35 cellular contexts compared by ENCODE assay signal in genomic region chr2:99921903-99922302, GRCh38.
"Had no signal": no experiment of that assay in that cellular context is flagged by ENCODE, and none has a peak within 500 bp of the region (broad histone marks: within the 10 kb centered on the region; RNA-seq: fewer than 3 reads in every experiment).

No MANE protein-coding gene starts in this region.

- DNase-seq: activated CD4-positive, alpha-beta memory T cell treated with anti-CD3 and anti-CD28 coated beads for 36 hours; activated CD4-positive, alpha-beta T cell treated with anti-CD3 and anti-CD28 coated beads for 36 hours; activated CD4-positive, alpha-beta T cell treated with anti-CD3 and anti-CD28 coated beads, Interleukin-2, amount 10 ng/mL, durations not matched to agents 24 days and 14 days; activated CD4-positive, CD25-positive, alpha-beta regulatory T cell; activated CD4-positive, CD25-positive, alpha-beta regulatory T cell treated with anti-CD3 and anti-CD28 coated beads, Interleukin-2, amount 50 U/mL, for 72 hours; activated CD8-positive, alpha-beta memory T cell treated with anti-CD3 and anti-CD28 coated beads, Interleukin-2, amount 10 ng/mL, durations not matched to agents 7 days and 5 days; activated CD8-positive, alpha-beta memory T cell treated with anti-CD3 and anti-CD28 coated beads, Interleukin-2, amount 50 U/mL, for 4 hours; activated CD8-positive, alpha-beta T cell treated with anti-CD3 and anti-CD28 coated beads, Interleukin-2, amount 10 ng/mL, durations not matched to agents 7 days and 5 days; activated gamma-delta T cell; activated naive CD4-positive, alpha-beta T cell; activated naive CD4-positive, alpha-beta T cell treated with anti-CD3 and anti-CD28 coated beads, Interleukin-2, amount 10 ng/mL, durations not matched to agents 7 days and 5 days; activated naive CD8-positive, alpha-beta T cell treated with anti-CD3 and anti-CD28 coated beads, Interleukin-2, amount 10 ng/mL, durations not matched to agents 7 days and 5 days; activated T-cell treated with anti-CD3 and anti-CD28 coated beads, Interleukin-2, amount 50 U/mL, for 1 hour; activated T-cell treated with anti-CD3 and anti-CD28 coated beads, Interleukin-2, amount 50 U/mL, for 48 hours; amniotic stem cell; anterior cingulate cortex; brain microvascular endothelial cell; dorsolateral prefrontal cortex; effector memory CD4-positive, alpha-beta T cell; endodermal cell; foreskin fibroblast; head of caudate nucleus; T-helper 17 cell; T1000; WERI-Rb-1 had no signal

- H3K4me3 Mint-ChIP-seq: activated CD4-positive, alpha-beta memory T cell treated with anti-CD3 and anti-CD28 coated beads for 36 hours; activated CD4-positive, alpha-beta T cell treated with anti-CD3 and anti-CD28 coated beads for 36 hours; activated CD4-positive, alpha-beta T cell treated with anti-CD3 and anti-CD28 coated beads, Interleukin-2, amount 10 ng/mL, durations not matched to agents 24 days and 14 days; activated CD8-positive, alpha-beta memory T cell treated with anti-CD3 and anti-CD28 coated beads, Interleukin-2, amount 10 ng/mL, durations not matched to agents 7 days and 5 days; activated CD8-positive, alpha-beta T cell treated with anti-CD3 and anti-CD28 coated beads, Interleukin-2, amount 10 ng/mL, durations not matched to agents 7 days and 5 days; activated naive CD4-positive, alpha-beta T cell treated with anti-CD3 and anti-CD28 coated beads, Interleukin-2, amount 10 ng/mL, durations not matched to agents 7 days and 5 days; activated naive CD8-positive, alpha-beta T cell treated with anti-CD3 and anti-CD28 coated beads, Interleukin-2, amount 10 ng/mL, durations not matched to agents 7 days and 5 days; activated T-helper 1 cell treated with anti-CD3 and anti-CD28 coated beads, Interleukin-12 subunit alpha, Interleukin-12 subunit beta, Interleukin-2, Interleukin-4 antibody, amounts not matched to agents 30 ng/mL and 10 ng/mL and 1 ng/mL, durations not matched to agents 14 hours and 24 hours and 36 hours; central memory CD8-positive, alpha-beta T cell; dendritic cell treated with granulocyte-macrophage colony-stimulating factor and Interleukin-4, amounts not matched to agents 40 ng/mL and 50 ng/mL, for 4 days; endodermal cell; T-helper 17 cell; T-helper 2 cell treated with Interferon-gamma antibody and Interleukin-4, amounts not matched to agents 5 μg/mL and 100 μg/mL, for 36 hours had no signal

- H3K4me3 ChIP-seq: coronary artery, dorsolateral prefrontal cortex had no signal

- H3K9me3 Mint-ChIP-seq: activated CD4-positive, alpha-beta T cell treated with anti-CD3 and anti-CD28 coated beads, Interleukin-2, amount 10 ng/mL, durations not matched to agents 24 days and 14 days; activated naive CD4-positive, alpha-beta T cell treated with anti-CD3 and anti-CD28 coated beads, Interleukin-2, amount 10 ng/mL, durations not matched to agents 7 days and 5 days; activated naive CD4-positive, alpha-beta T cell treated with anti-CD3 and anti-CD28 coated beads, Interleukin-2, amount 50 U/mL, for 72 hours; activated naive CD8-positive, alpha-beta T cell treated with anti-CD3 and anti-CD28 coated beads, Interleukin-2, amount 10 ng/mL, durations not matched to agents 7 days and 5 days; activated T-helper 1 cell treated with anti-CD3 and anti-CD28 coated beads, Interleukin-12 subunit alpha, Interleukin-12 subunit beta, Interleukin-2, Interleukin-4 antibody, amounts not matched to agents 30 ng/mL and 10 ng/mL and 1 ng/mL, durations not matched to agents 14 hours and 24 hours and 36 hours; central memory CD8-positive, alpha-beta T cell; T-helper 2 cell treated with Interferon-gamma antibody and Interleukin-4, amounts not matched to agents 5 μg/mL and 100 μg/mL, for 36 hours had no signal

- H3K27me3 ChIP-seq: brain microvascular endothelial cell, dorsolateral prefrontal cortex had no signal

- H3K27ac ChIP-seq: brain microvascular endothelial cell, coronary artery, dorsolateral prefrontal cortex, WERI-Rb-1 had no signal

- H3K36me3 Mint-ChIP-seq: activated CD4-positive, alpha-beta memory T cell treated with anti-CD3 and anti-CD28 coated beads for 36 hours; activated CD8-positive, alpha-beta memory T cell treated with anti-CD3 and anti-CD28 coated beads, Interleukin-2, amount 10 ng/mL, durations not matched to agents 7 days and 5 days; activated naive CD4-positive, alpha-beta T cell treated with anti-CD3 and anti-CD28 coated beads, Interleukin-2, amount 10 ng/mL, durations not matched to agents 7 days and 5 days; activated naive CD8-positive, alpha-beta T cell treated with anti-CD3 and anti-CD28 coated beads, Interleukin-2, amount 10 ng/mL, durations not matched to agents 7 days and 5 days had no signal

- FAIRE-seq: astrocyte, bronchial epithelial cell, frontal cortex had no signal

- H3K27ac Mint-ChIP-seq: activated CD4-positive, alpha-beta memory T cell treated with anti-CD3 and anti-CD28 coated beads for 36 hours; activated CD4-positive, alpha-beta T cell treated with anti-CD3 and anti-CD28 coated beads for 36 hours; activated CD4-positive, alpha-beta T cell treated with anti-CD3 and anti-CD28 coated beads, Interleukin-2, amount 10 ng/mL, durations not matched to agents 24 days and 14 days; activated CD8-positive, alpha-beta memory T cell treated with anti-CD3 and anti-CD28 coated beads, Interleukin-2, amount 10 ng/mL, durations not matched to agents 7 days and 5 days; activated CD8-positive, alpha-beta T cell treated with anti-CD3 and anti-CD28 coated beads, Interleukin-2, amount 10 ng/mL, durations not matched to agents 7 days and 5 days; activated naive CD4-positive, alpha-beta T cell treated with anti-CD3 and anti-CD28 coated beads, Interleukin-2, amount 10 ng/mL, durations not matched to agents 7 days and 5 days; activated naive CD4-positive, alpha-beta T cell treated with anti-CD3 and anti-CD28 coated beads, Interleukin-2, amount 50 U/mL, for 72 hours; activated naive CD8-positive, alpha-beta T cell treated with anti-CD3 and anti-CD28 coated beads, Interleukin-2, amount 10 ng/mL, durations not matched to agents 7 days and 5 days; activated T-helper 1 cell treated with anti-CD3 and anti-CD28 coated beads, Interleukin-12 subunit alpha, Interleukin-12 subunit beta, Interleukin-2, Interleukin-4 antibody, amounts not matched to agents 30 ng/mL and 10 ng/mL and 1 ng/mL, durations not matched to agents 14 hours and 24 hours and 36 hours; dendritic cell treated with granulocyte-macrophage colony-stimulating factor and Interleukin-4, amounts not matched to agents 40 ng/mL and 50 ng/mL, for 4 days; endodermal cell; T-helper 17 cell; T-helper 2 cell treated with Interferon-gamma antibody and Interleukin-4, amounts not matched to agents 5 μg/mL and 100 μg/mL, for 36 hours had no signal

- H3K36me3 ChIP-seq: brain microvascular endothelial cell, WERI-Rb-1 had no signal

- H3K4me1 Mint-ChIP-seq: activated CD4-positive, alpha-beta T cell treated with anti-CD3 and anti-CD28 coated beads for 36 hours; activated CD4-positive, alpha-beta T cell treated with anti-CD3 and anti-CD28 coated beads, Interleukin-2, amount 10 ng/mL, durations not matched to agents 24 days and 14 days; activated CD8-positive, alpha-beta memory T cell treated with anti-CD3 and anti-CD28 coated beads, Interleukin-2, amount 10 ng/mL, durations not matched to agents 7 days and 5 days; activated naive CD4-positive, alpha-beta T cell treated with anti-CD3 and anti-CD28 coated beads, Interleukin-2, amount 10 ng/mL, durations not matched to agents 7 days and 5 days; activated naive CD8-positive, alpha-beta T cell treated with anti-CD3 and anti-CD28 coated beads, Interleukin-2, amount 10 ng/mL, durations not matched to agents 7 days and 5 days; central memory CD8-positive, alpha-beta T cell; endodermal cell; T-helper 17 cell had no signal

- ATAC-seq: activated CD4-positive, alpha-beta T cell treated with anti-CD3 and anti-CD28 coated beads for 36 hours; activated CD8-positive, alpha-beta memory T cell treated with anti-CD3 and anti-CD28 coated beads, Interleukin-2, amount 10 ng/mL, durations not matched to agents 7 days and 5 days; activated CD8-positive, alpha-beta T cell treated with anti-CD3 and anti-CD28 coated beads, Interleukin-2, amount 10 ng/mL, durations not matched to agents 7 days and 5 days; activated naive CD4-positive, alpha-beta T cell treated with anti-CD3 and anti-CD28 coated beads, Interleukin-2, amount 50 U/mL, for 72 hours; esophagus mucosa; T-helper 17 cell had no signal

- H3K27me3 Mint-ChIP-seq: activated CD4-positive, alpha-beta T cell treated with anti-CD3 and anti-CD28 coated beads for 36 hours; activated CD4-positive, alpha-beta T cell treated with anti-CD3 and anti-CD28 coated beads, Interleukin-2, amount 10 ng/mL, durations not matched to agents 24 days and 14 days; activated naive CD4-positive, alpha-beta T cell treated with anti-CD3 and anti-CD28 coated beads, Interleukin-2, amount 10 ng/mL, durations not matched to agents 7 days and 5 days; central memory CD8-positive, alpha-beta T cell; dendritic cell treated with granulocyte-macrophage colony-stimulating factor and Interleukin-4, amounts not matched to agents 40 ng/mL and 50 ng/mL, for 4 days had no signal
